Comparison of ENCODE assay signal across 23 cellular contexts in genomic region chr7:44534087-44534486, GRCh38. TPM values are rescaled to one million over a fixed set of nuclear protein-coding genes. Genes with fewer than 3 reads are reported as not detected.
DNase-seq lines count a peak whose midpoint lies in the region; ATAC-seq and TF ChIP-seq lines count a peak whose summit lies in the region.
"Had no signal": no experiment of that assay in that cellular context is flagged by ENCODE, and none has a peak within 500 bp of the region (broad histone marks: within the 10 kb centered on the region; RNA-seq: fewer than 3 reads in every experiment).

No MANE protein-coding gene starts in this region.

- H3K27me3 Mint-ChIP-seq in activated naive CD4-positive, alpha-beta T cell treated with anti-CD3 and anti-CD28 coated beads, Interleukin-2, amount 50 U/mL, for 24 hours, result no peaks in the 10 kb centered on the region
- H3K27me3 Mint-ChIP-seq: activated T-cell treated with anti-CD3 and anti-CD28 coated beads, Interleukin-2, amount 50 U/mL, for 24 hours had no signal

- DNase-seq in activated naive CD4-positive, alpha-beta T cell treated with Interleukin-2 at 50 U/mL for 16 hours, result no peak
- DNase-seq in NCI-H2196 treated with DMSO at 0.1 percent for 48 hours (lab: John Stamatoyannopoulos, UW; ENCODE audit: unreplicated experiment) (peak; percentile 46), fibroblast of villous mesenchyme (ENCODE audit: low read depth) (peak; percentile 26), H4 (ENCODE audit: low spot score) (no peak)
- DNase-seq: activated naive CD4-positive, alpha-beta T cell; aorta; caudate nucleus; DMS79; NCI-H2227 treated with DMSO at 0.1 percent for 48 hours; ovary; right cardiac atrium; T1000 had no signal

- no peaks in the 10 kb centered on the region for H3K36me3 Mint-ChIP-seq in activated naive CD4-positive, alpha-beta T cell treated with anti-CD3 and anti-CD28 coated beads, Interleukin-2, amount 50 U/mL, for 24 hours
- H3K36me3 Mint-ChIP-seq: CD14-positive monocyte, memory B cell, naive B cell had no signal

- no peak overlapping the region for H3K4me3 ChIP-seq in fibroblast of villous mesenchyme (ENCODE audit: low read depth, low read length)
- H3K4me3 ChIP-seq: gastroesophageal sphincter, ovary had no signal

- no peaks in the 10 kb centered on the region for H3K9me3 Mint-ChIP-seq in activated naive CD4-positive, alpha-beta T cell treated with anti-CD3 and anti-CD28 coated beads, Interleukin-2, amount 50 U/mL, for 24 hours
- H3K9me3 Mint-ChIP-seq: activated T-cell treated with anti-CD3 and anti-CD28 coated beads, Interleukin-2, amount 50 U/mL, for 24 hours had no signal

- peak overlapping the region; percentile 10 for H3K27ac Mint-ChIP-seq in activated naive CD4-positive, alpha-beta T cell treated with anti-CD3 and anti-CD28 coated beads, Interleukin-2, amount 50 U/mL, for 24 hours
- H3K27ac Mint-ChIP-seq: activated CD8-positive, alpha-beta T cell treated with anti-CD3 and anti-CD28 coated beads, Interleukin-2, amount 10 ng/mL, durations not matched to agents 7 days and 5 days; activated T-cell treated with anti-CD3 and anti-CD28 coated beads, Interleukin-2, amount 50 U/mL, for 24 hours; CD14-positive monocyte; memory B cell had no signal

- no peak for TF ChIP-seq CTCF in fibroblast of villous mesenchyme (IDR thresholded peaks at IDR 0.05; ENCODE audit: insufficient read depth, low read depth, low read length)

- no peak for ATAC-seq in HG02759 (IDR thresholded peaks at IDR 0.05; ENCODE audit: unreplicated experiment)
- no peak for ATAC-seq in activated CD4-positive, CD25-positive, alpha-beta regulatory T cell treated with anti-CD3 and anti-CD28 coated beads, Interleukin-2, amount 50 U/mL, for 24 hours
- ATAC-seq in HG03469 (IDR thresholded peaks at IDR 0.05; ENCODE audit: unreplicated experiment), result no peak
- ATAC-seq: gastroesophageal sphincter had no signal

- no peaks in the 10 kb centered on the region for H3K4me1 Mint-ChIP-seq in activated naive CD4-positive, alpha-beta T cell treated with anti-CD3 and anti-CD28 coated beads, Interleukin-2, amount 50 U/mL, for 24 hours
- H3K4me1 Mint-ChIP-seq: CD14-positive monocyte had no signal

- H3K4me3 Mint-ChIP-seq in activated naive CD4-positive, alpha-beta T cell treated with anti-CD3 and anti-CD28 coated beads, Interleukin-2, amount 50 U/mL, for 24 hours, result no peak overlapping the region
- H3K4me3 Mint-ChIP-seq: activated CD8-positive, alpha-beta T cell treated with anti-CD3 and anti-CD28 coated beads, Interleukin-2, amount 10 ng/mL, durations not matched to agents 7 days and 5 days; activated T-cell treated with anti-CD3 and anti-CD28 coated beads, Interleukin-2, amount 50 U/mL, for 24 hours; CD14-positive monocyte; memory B cell; naive B cell had no signal

RNA-seq across cellular contexts. Expression of gene NPC1L1, which starts 7.0 kb away (rescaled TPM):
- total RNA-seq in fibroblast of villous mesenchyme, result not detected in 2 replicates
- 0.10 TPM in 1 of 2 replicates, not detected in the other for total RNA-seq in H4 (2014; rRNA removed; shearing (Covaris generic))
- total RNA-seq: activated CD8-positive, alpha-beta T cell treated with anti-CD3 and anti-CD28 coated beads, Interleukin-2, amount 10 ng/mL, durations not matched to agents 7 days and 5 days; HT1080 had no signal

RNA-seq across cellular contexts. Expression of gene DDX56, which starts 39.6 kb away (rescaled TPM):
- 44.8 and 57.0 TPM in 2 replicates for total RNA-seq in fibroblast of villous mesenchyme
- total RNA-seq in H4 (2014; rRNA removed; shearing (Covaris generic)), result 166 and 182 TPM in 2 replicates

RNA-seq across cellular contexts. Expression of gene NUDCD3, which starts 43.6 kb away (rescaled TPM):
- 51.2 and 62.2 TPM in 2 replicates for total RNA-seq in fibroblast of villous mesenchyme
- total RNA-seq in H4 (2014; rRNA removed; shearing (Covaris generic)), result 81.1 and 99.4 TPM in 2 replicates

RNA-seq across cellular contexts. Expression of gene TMED4, which starts 47.9 kb away (rescaled TPM):
- 54.4 and 84.2 TPM in 2 replicates for total RNA-seq in fibroblast of villous mesenchyme
- 289 and 353 TPM in 2 replicates for total RNA-seq in H4 (2014; rRNA removed; shearing (Covaris generic))

Comparison
In these comparisons a context has a peak if more than half of its experiments do, and no peak if none do; other contexts are left out.
1. DNase-seq: peak in NCI-H2196 treated with DMSO at 0.1 percent for 48 hours (single experiment) and fibroblast of villous mesenchyme (single experiment); none in activated naive CD4-positive, alpha-beta T cell treated with Interleukin-2 at 50 U/mL for 16 hours (single experiment) and H4 (single experiment).